ENCODE assay signal across 10 cellular contexts in genomic region chr3:195182470-195182795, GRCh38.
DNase-seq lines count a peak whose midpoint lies in the region; ATAC-seq and TF ChIP-seq lines count a peak whose summit lies in the region.
"Had no signal": no experiment of that assay in that cellular context is flagged by ENCODE, and none has a peak within 500 bp of the region (broad histone marks: within the 10 kb centered on the region; RNA-seq: fewer than 3 reads in every experiment).

No MANE protein-coding gene starts in this region.

- DNase-seq in AG10803 (ENCODE audit: low read depth) (peak; percentile 67), HT1080 (ENCODE audit: low read depth) (peak; percentile 51), astrocyte of the spinal cord (ENCODE audit: low read depth, low spot score) (peak; percentile 63), left lung (no peak), MV-4-11 (lab: John Stamatoyannopoulos, UW) (no peak), COR-L47 (lab: John Stamatoyannopoulos, UW) (no peak)
- no peak for DNase-seq in effector CD8-positive, alpha-beta T cell (lab: John Stamatoyannopoulos, UW)
- DNase-seq: activated B cell treated with CpG ODN at 0.5 μM for 24 hours had no signal

- TF ChIP-seq CTCF in AG10803 (conservative IDR thresholded peaks at IDR 0.05; ENCODE audit: low read length) = no peak
- TF ChIP-seq CTCF in astrocyte of the spinal cord (IDR thresholded peaks at IDR 0.05; ENCODE audit: low read depth, low read length) = no peak
- TF ChIP-seq CTCF in left lung (IDR thresholded peaks at IDR 0.05) = no peak

- H3K9me3 ChIP-seq in left lung = no peaks in the 10 kb centered on the region
- H3K9me3 ChIP-seq: neutrophil had no signal

- H3K27me3 ChIP-seq in left lung = no peaks in the 10 kb centered on the region
- H3K27me3 ChIP-seq: neutrophil had no signal

- peak; percentile 28 for ATAC-seq in left lung
- no peak for ATAC-seq in HG02938 (IDR thresholded peaks at IDR 0.05; ENCODE audit: unreplicated experiment)

- intact Hi-C loops in left lung (cut with DNase I) = no loop called here

- no peak overlapping the region for H3K27ac ChIP-seq in left lung
- H3K27ac ChIP-seq: neutrophil had no signal

- H3K4me3 ChIP-seq in AG10803 (ENCODE audit: low read length) (no peak overlapping the region), astrocyte of the spinal cord (ENCODE audit: low read depth, low read length) (no peak overlapping the region), left lung (no peak overlapping the region)

- no peaks in the 10 kb centered on the region for H3K36me3 ChIP-seq in left lung
- H3K36me3 ChIP-seq: neutrophil had no signal

- H3K4me1 ChIP-seq in left lung = peaks cover 15 to 70% of the 10 kb centered on the region in 2 donors

- in situ Hi-C loops in astrocyte of the spinal cord (cut with HindIII; ENCODE audit: low sequenced_read_pairs) = no loop called here

Comparison
In these comparisons a context has a peak if more than half of its experiments do, and no peak if none do; other contexts are left out.
1. DNase-seq: peak in AG10803 (single experiment), HT1080 (single experiment) and astrocyte of the spinal cord (single experiment); none in left lung (0 of 2), effector CD8-positive, alpha-beta T cell (single experiment), MV-4-11 (single experiment) and COR-L47 (single experiment).